22 cellular contexts compared by ENCODE assay signal in genomic region chr17:57555636-57556175, GRCh38.
DNase-seq lines count a peak whose midpoint lies in the region; ATAC-seq and TF ChIP-seq lines count a peak whose summit lies in the region.
"Had no signal": no experiment of that assay in that cellular context is flagged by ENCODE, and none has a peak within 500 bp of the region (broad histone marks: within the 10 kb centered on the region; RNA-seq: fewer than 3 reads in every experiment).

No MANE protein-coding gene starts in this region.

- H3K36me3 ChIP-seq in BLaER1 treated with 17β-estradiol and CSF1 and Interleukin-3, amounts not matched to agents 10 nM and 100 nM = peaks cover 0 to 15% (median 0%) of the 10 kb centered on the region in 11 experiments; a peak in 2 of 22 replicates
- H3K36me3 ChIP-seq in MM.1S (replicated peaks; ENCODE audit: insufficient read depth, low read length) = no peaks in the 10 kb centered on the region
- no peaks in the 10 kb centered on the region for H3K36me3 ChIP-seq in mammary epithelial cell (ENCODE audit: insufficient read depth, low read length)
- H3K36me3 ChIP-seq: heart right ventricle, tibial nerve had no signal

- H3K9me2 ChIP-seq in MM.1S (replicated peaks; ENCODE audit: insufficient read depth, low read length) = no peaks in the 10 kb centered on the region

- H3K36me3 Mint-ChIP-seq in T-helper 17 cell (ENCODE audit: low read depth) (no peaks in the 10 kb centered on the region), naive B cell (no peaks in the 10 kb centered on the region)

- TF ChIP-seq CTCF in MM.1S (IDR thresholded peaks at IDR 0.05; ENCODE audit: low read length) (no peak), mammary epithelial cell (conservative IDR thresholded peaks at IDR 0.05 in 1 of 2, IDR thresholded peaks at IDR 0.05 in 1 of 2; ENCODE audit: extremely low read depth in 1 of 2, insufficient read depth in 1 of 2, low read depth in 1 of 2, low read length in 2 of 2) (no peak)

- DNase-seq in ELR (ENCODE audit: low read depth) (peak; percentile 38), T-helper 17 cell (no peak), naive B cell (no peak), MM.1S (no peak), mammary epithelial cell (no peak)
- DNase-seq: activated B cell treated with CpG ODN at 0.5 μM for 24 hours; activated CD4-positive, alpha-beta memory T cell treated with anti-CD3 and anti-CD28 coated beads, Interleukin-2, amount 10 ng/mL, durations not matched to agents 7 days and 5 days; activated T-cell treated with anti-CD3 and anti-CD28 coated beads, Interleukin-2, amount 50 U/mL, for 1 hour; GDM1; heart right ventricle; left ventricle myocardium superior; mucosa of descending colon; NCI-H2029; NCI-H510A treated with DMSO at 0.1 percent for 48 hours; occipital lobe; stimulated activated naive CD4-positive, alpha-beta T cell treated with Interleukin-2 at 50 U/mL for 16 hours had no signal

- H3K27ac ChIP-seq in BLaER1 treated with 17β-estradiol and CSF1 and Interleukin-3, amounts not matched to agents 10 nM and 100 nM = peak overlapping the region in 9 of 11 experiments; percentile 53 to 94 (median 90); a peak in 17 of 22 replicates
- H3K27ac ChIP-seq in MM.1S (ENCODE audit: low read length) = no peak overlapping the region
- H3K27ac ChIP-seq in mammary epithelial cell (ENCODE audit: insufficient read depth, low read depth, low read length) = no peak overlapping the region
- H3K27ac ChIP-seq: tibial nerve had no signal

- H3K4me3 Mint-ChIP-seq in T-helper 17 cell (no peak overlapping the region), naive B cell (peak overlapping the region in 5 of 8 donors; percentile 15 to 60 (median 31))
- H3K4me3 Mint-ChIP-seq: activated B cell treated with CpG ODN at 0.5 μM for 24 hours; activated CD4-positive, alpha-beta memory T cell treated with anti-CD3 and anti-CD28 coated beads, Interleukin-2, amount 10 ng/mL, durations not matched to agents 7 days and 5 days; activated naive CD4-positive, alpha-beta T cell treated with anti-CD3 and anti-CD28 coated beads, Interleukin-2, amount 50 U/mL, for 24 hours had no signal

- peaks cover 0 to 16% (median 0%) of the 10 kb centered on the region in 11 experiments; a peak in 5 of 22 replicates for H4K20me1 ChIP-seq in BLaER1 treated with 17β-estradiol and CSF1 and Interleukin-3, amounts not matched to agents 10 nM and 100 nM
- H4K20me1 ChIP-seq in MM.1S (ENCODE audit: insufficient read depth, low read length) (no peaks in the 10 kb centered on the region), mammary epithelial cell (ENCODE audit: insufficient read depth, low read length) (no peaks in the 10 kb centered on the region)

- H2AFZ ChIP-seq in MM.1S (ENCODE audit: low read length) = no peak overlapping the region
- no peak overlapping the region for H2AFZ ChIP-seq in mammary epithelial cell (ENCODE audit: low read depth, low read length)

- H3K4me1 ChIP-seq in BLaER1 treated with 17β-estradiol and CSF1 and Interleukin-3, amounts not matched to agents 10 nM and 100 nM = peaks cover 97 to 100% (median 100%) of the 10 kb centered on the region in 10 experiments
- peaks cover 17% of the 10 kb centered on the region for H3K4me1 ChIP-seq in MM.1S (ENCODE audit: low read length)
- peaks cover 12% of the 10 kb centered on the region for H3K4me1 ChIP-seq in mammary epithelial cell (ENCODE audit: insufficient read depth, low read length)

- H3K4me2 ChIP-seq in BLaER1 treated with 17β-estradiol and CSF1 and Interleukin-3, amounts not matched to agents 10 nM and 100 nM = peak overlapping the region; percentile 33 to 97 (median 94)
- H3K4me2 ChIP-seq in MM.1S (ENCODE audit: low read depth, low read length) (no peak overlapping the region), mammary epithelial cell (ENCODE audit: insufficient read depth, low read depth, low read length) (no peak overlapping the region)

- BruUV-seq in mammary epithelial cell (replicated peaks; lab: Mats Ljungman, UMichigan) = no TSS peak

- dilution Hi-C loops in mammary epithelial cell (cut with HindIII; ENCODE audit: low sequenced_read_pairs) = no loop called here

- peak overlapping the region in 3 of 10 experiments; percentile 5 to 65 (median 34); a peak in 2 of 20 replicates for H3K4me3 ChIP-seq in BLaER1 treated with 17β-estradiol and CSF1 and Interleukin-3, amounts not matched to agents 10 nM and 100 nM
- H3K4me3 ChIP-seq in MM.1S (ENCODE audit: low read length) = no peak overlapping the region
- no peak overlapping the region for H3K4me3 ChIP-seq in mammary epithelial cell (replicated peaks in 1 of 3; ENCODE audit: insufficient read depth in 1 of 3, low read depth in 2 of 3, low read length in 3 of 3)
- H3K4me3 ChIP-seq: heart right ventricle, mucosa of descending colon, tibial nerve had no signal

- peak overlapping the region in 7 of 11 experiments; percentile 65 to 85 (median 78); a peak in 14 of 22 replicates for H3K9ac ChIP-seq in BLaER1 treated with 17β-estradiol and CSF1 and Interleukin-3, amounts not matched to agents 10 nM and 100 nM
- H3K9ac ChIP-seq in MM.1S (ENCODE audit: low read length) = no peak overlapping the region
- no peak overlapping the region for H3K9ac ChIP-seq in mammary epithelial cell (ENCODE audit: insufficient read depth, low read length)

- H3K9me3 ChIP-seq in BLaER1 treated with 17β-estradiol and CSF1 and Interleukin-3, amounts not matched to agents 10 nM and 100 nM (replicated peaks in 1 of 11) = no peaks in the 10 kb centered on the region
- H3K9me3 ChIP-seq in T-helper 17 cell (ENCODE audit: control insufficient read depth, low read length, poor library complexity, severe bottlenecking) (no peaks in the 10 kb centered on the region), MM.1S (replicated peaks; ENCODE audit: insufficient read depth, low read length) (no peaks in the 10 kb centered on the region), mammary epithelial cell (replicated peaks; ENCODE audit: insufficient read depth, low read length) (no peaks in the 10 kb centered on the region)
- H3K9me3 ChIP-seq: heart right ventricle, mucosa of descending colon, tibial nerve had no signal

- H3K4me1 Mint-ChIP-seq in T-helper 17 cell (peaks cover 20% of the 10 kb centered on the region), naive B cell (peaks cover 76 to 97% (median 95%) of the 10 kb centered on the region in 3 donors)
- H3K4me1 Mint-ChIP-seq: activated CD4-positive, alpha-beta memory T cell treated with anti-CD3 and anti-CD28 coated beads, Interleukin-2, amount 10 ng/mL, durations not matched to agents 7 days and 5 days had no signal

- peaks cover 4% of the 10 kb centered on the region; the same call in 1 of the 2 replicates for H3F3A ChIP-seq in MM.1S (ENCODE audit: insufficient read depth, low read length)

- peaks cover 0 to 14% (median 0%) of the 10 kb centered on the region in 11 experiments; a peak in 1 of 22 replicates for H3K27me3 ChIP-seq in BLaER1 treated with 17β-estradiol and CSF1 and Interleukin-3, amounts not matched to agents 10 nM and 100 nM
- H3K27me3 ChIP-seq in MM.1S (replicated peaks; ENCODE audit: insufficient read depth, low read length) (no peaks in the 10 kb centered on the region), mammary epithelial cell (ENCODE audit: insufficient read depth, low read length) (no peaks in the 10 kb centered on the region)
- H3K27me3 ChIP-seq: heart right ventricle had no signal

- H3K27me3 Mint-ChIP-seq in T-helper 17 cell = no peaks in the 10 kb centered on the region
- H3K27me3 Mint-ChIP-seq in naive B cell = no peaks in the 10 kb centered on the region
- H3K27me3 Mint-ChIP-seq: activated B cell treated with CpG ODN at 0.5 μM for 24 hours; activated CD4-positive, alpha-beta memory T cell treated with anti-CD3 and anti-CD28 coated beads, Interleukin-2, amount 10 ng/mL, durations not matched to agents 7 days and 5 days; activated naive CD4-positive, alpha-beta T cell treated with anti-CD3 and anti-CD28 coated beads, Interleukin-2, amount 50 U/mL, for 24 hours had no signal

- in situ Hi-C loops in mammary epithelial cell (cut with MboI; ENCODE audit: low sequenced_read_pairs in 2 of 2) = no loop called here

- WGBS in mammary epithelial cell (ENCODE audit: low coverage, missing lambda C conversion rate) = 9% methylated on average over 1 of the region's 1 CpG

- H3K27ac Mint-ChIP-seq in T-helper 17 cell (peak overlapping the region; percentile 9), naive B cell (peak overlapping the region; percentile 84 to 100 (median 96))
- H3K27ac Mint-ChIP-seq: activated B cell treated with CpG ODN at 0.5 μM for 24 hours; activated CD4-positive, alpha-beta memory T cell treated with anti-CD3 and anti-CD28 coated beads, Interleukin-2, amount 10 ng/mL, durations not matched to agents 7 days and 5 days; activated naive CD4-positive, alpha-beta T cell treated with anti-CD3 and anti-CD28 coated beads, Interleukin-2, amount 50 U/mL, for 24 hours had no signal

- intact Hi-C loops in mammary epithelial cell (cut with micrococcal nuclease) = no loop called here

- no peaks in the 10 kb centered on the region for H3K9me3 Mint-ChIP-seq in naive B cell
- H3K9me3 Mint-ChIP-seq: activated B cell treated with CpG ODN at 0.5 μM for 24 hours; activated CD4-positive, alpha-beta memory T cell treated with anti-CD3 and anti-CD28 coated beads, Interleukin-2, amount 10 ng/mL, durations not matched to agents 7 days and 5 days; activated naive CD4-positive, alpha-beta T cell treated with anti-CD3 and anti-CD28 coated beads, Interleukin-2, amount 50 U/mL, for 24 hours had no signal

- H3K79me2 ChIP-seq in MM.1S (ENCODE audit: low read length) = peaks cover 26% of the 10 kb centered on the region
- no peaks in the 10 kb centered on the region for H3K79me2 ChIP-seq in mammary epithelial cell (ENCODE audit: insufficient read depth, low read length)

- ATAC-seq in T-helper 17 cell (no peak), naive B cell (ENCODE audit: low read depth in 2 of 2) (no peak), HG03139 (IDR thresholded peaks at IDR 0.05; ENCODE audit: unreplicated experiment) (no peak), HG03097 (IDR thresholded peaks at IDR 0.05; ENCODE audit: low FRiP score, unreplicated experiment) (no peak)
- ATAC-seq: mucosa of descending colon, sciatic nerve had no signal

- CTCF ChIA-PET in mammary epithelial cell (lab: Charles Lee; ENCODE audit: low non-redundant PET) = no interaction called here

Comparison
In these comparisons a context has a peak if more than half of its experiments do, and no peak if none do; other contexts are left out.
1. H3K27ac ChIP-seq: peak in BLaER1 treated with 17β-estradiol and CSF1 and Interleukin-3, amounts not matched to agents 10 nM and 100 nM (9 of 11); none in MM.1S (single experiment) and mammary epithelial cell (single experiment).
2. H3K4me2 ChIP-seq: peak in BLaER1 treated with 17β-estradiol and CSF1 and Interleukin-3, amounts not matched to agents 10 nM and 100 nM (11 of 11); none in MM.1S (single experiment) and mammary epithelial cell (single experiment).
3. H3K9ac ChIP-seq: peak in BLaER1 treated with 17β-estradiol and CSF1 and Interleukin-3, amounts not matched to agents 10 nM and 100 nM (7 of 11); none in MM.1S (single experiment) and mammary epithelial cell (single experiment).